In genomic region chr18:50776383-50776782, GRCh38 we compare ENCODE assay signal across 17 cellular contexts. TPM values are rescaled to one million over a fixed set of nuclear protein-coding genes. Genes with fewer than 3 reads are reported as not detected.
DNase-seq lines count a peak whose midpoint lies in the region; ATAC-seq and TF ChIP-seq lines count a peak whose summit lies in the region.
"Had no signal": no experiment of that assay in that cellular context is flagged by ENCODE, and none has a peak within 500 bp of the region (broad histone marks: within the 10 kb centered on the region; RNA-seq: fewer than 3 reads in every experiment).

No MANE protein-coding gene starts in this region.

- no peaks in the 10 kb centered on the region for H3K36me3 Mint-ChIP-seq in naive thymus-derived CD4-positive, alpha-beta T cell
- no peaks in the 10 kb centered on the region for H3K36me3 Mint-ChIP-seq in activated CD4-positive, alpha-beta memory T cell treated with anti-CD3 and anti-CD28 coated beads, Interleukin-2, amount 10 ng/mL, durations not matched to agents 7 days and 5 days (ENCODE audit: low read depth)
- H3K36me3 Mint-ChIP-seq: CD4-positive, CD25-positive, alpha-beta regulatory T cell had no signal

- peaks cover 11 to 34% (median 31%) of the 10 kb centered on the region in 5 donors for H3K27me3 Mint-ChIP-seq in naive thymus-derived CD4-positive, alpha-beta T cell
- peaks cover 22% of the 10 kb centered on the region for H3K27me3 Mint-ChIP-seq in activated CD4-positive, alpha-beta memory T cell treated with anti-CD3 and anti-CD28 coated beads, Interleukin-2, amount 10 ng/mL, durations not matched to agents 7 days and 5 days

- H3K4me3 ChIP-seq in HUES6 (ENCODE audit: low read depth, low read length) (no peak overlapping the region), SK-N-MC (no peak overlapping the region), parathyroid adenoma (ENCODE audit: low read depth, low read length) (no peak overlapping the region)
- no peak overlapping the region for H3K4me3 ChIP-seq in naive thymus-derived CD4-positive, alpha-beta T cell (ENCODE audit: low read length)
- H3K4me3 ChIP-seq: BLaER1 treated with 17β-estradiol and CSF1 and Interleukin-3, amounts not matched to agents 10 nM and 100 nM; GM12878 had no signal

- no peak overlapping the region for H3K4me2 ChIP-seq in parathyroid adenoma (ENCODE audit: low read length)

- TF ChIP-seq CTCF in parathyroid adenoma (IDR thresholded peaks at IDR 0.05), result no peak

- no peak for ATAC-seq in naive thymus-derived CD4-positive, alpha-beta T cell
- ATAC-seq in HG03139 (IDR thresholded peaks at IDR 0.05; ENCODE audit: unreplicated experiment), result no peak
- ATAC-seq: GM12878 had no signal

- no peaks in the 10 kb centered on the region for H3K4me1 Mint-ChIP-seq in naive thymus-derived CD4-positive, alpha-beta T cell
- H3K4me1 Mint-ChIP-seq in activated CD4-positive, alpha-beta memory T cell treated with anti-CD3 and anti-CD28 coated beads, Interleukin-2, amount 10 ng/mL, durations not matched to agents 7 days and 5 days, result no peaks in the 10 kb centered on the region
- H3K4me1 Mint-ChIP-seq: CD4-positive, CD25-positive, alpha-beta regulatory T cell had no signal

- intact Hi-C loops in naive thymus-derived CD4-positive, alpha-beta T cell (cut with micrococcal nuclease), result no loop called here

- CTCF ChIA-PET in naive thymus-derived CD4-positive, alpha-beta T cell (lab: Charles Lee), result no interaction called here
- CTCF ChIA-PET in activated CD4-positive, alpha-beta memory T cell treated with anti-CD3 and anti-CD28 coated beads, Interleukin-2, amount 10 ng/mL, durations not matched to agents 7 days and 5 days (lab: Charles Lee), result no interaction called here

- H3K9ac ChIP-seq in HUES6 (ENCODE audit: low read length) (peak overlapping the region; percentile 1), SK-N-MC (ENCODE audit: insufficient read length) (no peak overlapping the region), parathyroid adenoma (no peak overlapping the region)
- H3K9ac ChIP-seq: BLaER1 treated with 17β-estradiol and CSF1 and Interleukin-3, amounts not matched to agents 10 nM and 100 nM had no signal

- H3K27me3 ChIP-seq in HUES6 (ENCODE audit: control insufficient read depth, insufficient read depth, low read length) (no peaks in the 10 kb centered on the region), parathyroid adenoma (ENCODE audit: control insufficient read depth, insufficient read depth, low read length) (no peaks in the 10 kb centered on the region)
- no peaks in the 10 kb centered on the region for H3K27me3 ChIP-seq in naive thymus-derived CD4-positive, alpha-beta T cell (ENCODE audit: control insufficient read depth in 2 of 2, insufficient read depth in 2 of 2, low read length in 2 of 2)
- H3K27me3 ChIP-seq: BLaER1 treated with 17β-estradiol and CSF1 and Interleukin-3, amounts not matched to agents 10 nM and 100 nM had no signal

- no peaks in the 10 kb centered on the region for H3K79me2 ChIP-seq in parathyroid adenoma

- peak overlapping the region; percentile 70; the same call in 1 of the 2 replicates for H3K27ac ChIP-seq in HUES6 (ENCODE audit: low read depth, low read length)
- H3K27ac ChIP-seq in SK-N-MC, result no peak overlapping the region
- H3K27ac ChIP-seq in parathyroid adenoma, result no peak overlapping the region
- H3K27ac ChIP-seq in naive thymus-derived CD4-positive, alpha-beta T cell (ENCODE audit: low read depth, low read length), result no peak overlapping the region
- H3K27ac ChIP-seq: BLaER1 treated with 17β-estradiol and CSF1 and Interleukin-3, amounts not matched to agents 10 nM and 100 nM had no signal

- no peak overlapping the region for H3K27ac Mint-ChIP-seq in naive thymus-derived CD4-positive, alpha-beta T cell
- no peak overlapping the region for H3K27ac Mint-ChIP-seq in activated CD4-positive, alpha-beta memory T cell treated with anti-CD3 and anti-CD28 coated beads, Interleukin-2, amount 10 ng/mL, durations not matched to agents 7 days and 5 days
- H3K27ac Mint-ChIP-seq: CD4-positive, CD25-positive, alpha-beta regulatory T cell; HFFc6 had no signal

- H3K4me1 ChIP-seq in HUES6 (ENCODE audit: control insufficient read depth, insufficient read depth, low read length), result no peaks in the 10 kb centered on the region
- H3K4me1 ChIP-seq in parathyroid adenoma, result peaks cover 11% of the 10 kb centered on the region
- no peaks in the 10 kb centered on the region for H3K4me1 ChIP-seq in naive thymus-derived CD4-positive, alpha-beta T cell (ENCODE audit: control insufficient read depth in 2 of 2, insufficient read depth in 2 of 2, low read length in 2 of 2)

- POLR2A ChIA-PET in naive thymus-derived CD4-positive, alpha-beta T cell (lab: Charles Lee), result no interaction called here
- POLR2A ChIA-PET in activated CD4-positive, alpha-beta memory T cell treated with anti-CD3 and anti-CD28 coated beads, Interleukin-2, amount 10 ng/mL, durations not matched to agents 7 days and 5 days (lab: Charles Lee), result no interaction called here

- DNase-seq in NCI-H345 (lab: John Stamatoyannopoulos, UW) (peak; percentile 38), NCI-H345 treated with DMSO at 0.1 percent for 48 hours (lab: John Stamatoyannopoulos, UW; ENCODE audit: unreplicated experiment) (no peak), SK-N-MC (ENCODE audit: low read depth, low spot score) (peak; percentile 40)
- DNase-seq in naive thymus-derived CD4-positive, alpha-beta T cell, result no peak
- no peak for DNase-seq in activated CD4-positive, alpha-beta memory T cell treated with anti-CD3 and anti-CD28 coated beads, Interleukin-2, amount 10 ng/mL, durations not matched to agents 7 days and 5 days
- DNase-seq: ACHN; CD4-positive, CD25-positive, alpha-beta regulatory T cell; DMS53; GOT3; HCEC 1CT; HFFc6; IMR-90 had no signal

- no peaks in the 10 kb centered on the region for H3K9me3 ChIP-seq in HUES6 (ENCODE audit: control insufficient read depth, insufficient read depth, low read depth, low read length)
- H3K9me3 ChIP-seq in SK-N-MC (ENCODE audit: low read depth, low read length), result no peaks in the 10 kb centered on the region
- no peaks in the 10 kb centered on the region for H3K9me3 ChIP-seq in parathyroid adenoma (ENCODE audit: control insufficient read depth, low read length)
- H3K9me3 ChIP-seq in naive thymus-derived CD4-positive, alpha-beta T cell (ENCODE audit: control insufficient read depth in 2 of 3, low read length in 3 of 3), result no peaks in the 10 kb centered on the region

- H3K36me3 ChIP-seq in HUES6 (ENCODE audit: control insufficient read depth, insufficient read depth, low read length), result no peaks in the 10 kb centered on the region
- H3K36me3 ChIP-seq in SK-N-MC (ENCODE audit: insufficient read depth, low read length), result no peaks in the 10 kb centered on the region
- no peaks in the 10 kb centered on the region for H3K36me3 ChIP-seq in parathyroid adenoma (ENCODE audit: control insufficient read depth, insufficient read depth, low read length)
- no peaks in the 10 kb centered on the region for H3K36me3 ChIP-seq in naive thymus-derived CD4-positive, alpha-beta T cell (ENCODE audit: control insufficient read depth in 2 of 3, insufficient read depth in 3 of 3, low read length in 3 of 3)
- H3K36me3 ChIP-seq: BLaER1 treated with 17β-estradiol and CSF1 and Interleukin-3, amounts not matched to agents 10 nM and 100 nM had no signal

- no peak overlapping the region for H3K4me3 Mint-ChIP-seq in naive thymus-derived CD4-positive, alpha-beta T cell
- H3K4me3 Mint-ChIP-seq in activated CD4-positive, alpha-beta memory T cell treated with anti-CD3 and anti-CD28 coated beads, Interleukin-2, amount 10 ng/mL, durations not matched to agents 7 days and 5 days, result no peak overlapping the region
- H3K4me3 Mint-ChIP-seq: CD4-positive, CD25-positive, alpha-beta regulatory T cell; HFFc6 had no signal

- peaks cover 0 to 5% (median 0%) of the 10 kb centered on the region in 11 donors for H3K9me3 Mint-ChIP-seq in naive thymus-derived CD4-positive, alpha-beta T cell
- no peaks in the 10 kb centered on the region for H3K9me3 Mint-ChIP-seq in activated CD4-positive, alpha-beta memory T cell treated with anti-CD3 and anti-CD28 coated beads, Interleukin-2, amount 10 ng/mL, durations not matched to agents 7 days and 5 days
- H3K9me3 Mint-ChIP-seq: HFFc6 had no signal

- peak overlapping the region; percentile 74 for H2AFZ ChIP-seq in parathyroid adenoma

RNA-seq across cellular contexts. Expression of gene MRO, which starts 43.4 kb away (rescaled TPM):
- not detected for total RNA-seq in naive thymus-derived CD4-positive, alpha-beta T cell
- polyA plus RNA-seq in naive thymus-derived CD4-positive, alpha-beta T cell, result not detected
- not detected for total RNA-seq in activated CD4-positive, alpha-beta memory T cell treated with anti-CD3 and anti-CD28 coated beads, Interleukin-2, amount 10 ng/mL, durations not matched to agents 7 days and 5 days
- total RNA-seq: CD4-positive, CD25-positive, alpha-beta regulatory T cell; GM12878; HFFc6; IMR-90 had no signal
- polyA plus RNA-seq: CD4-positive, CD25-positive, alpha-beta regulatory T cell; IMR-90 had no signal

Comparison
In these comparisons a context has a peak if more than half of its experiments do, and no peak if none do; other contexts are left out.
1. DNase-seq: peak in NCI-H345 (single experiment) and SK-N-MC (single experiment); none in NCI-H345 treated with DMSO at 0.1 percent for 48 hours (single experiment), naive thymus-derived CD4-positive, alpha-beta T cell (0 of 9) and activated CD4-positive, alpha-beta memory T cell treated with anti-CD3 and anti-CD28 coated beads, Interleukin-2, amount 10 ng/mL, durations not matched to agents 7 days and 5 days (single experiment).